ENCODE assay signal across 24 cellular contexts in genomic region chr7:101271021-101271420, GRCh38.
"Had no signal": no experiment of that assay in that cellular context is flagged by ENCODE, and none has a peak within 500 bp of the region (broad histone marks: within the 10 kb centered on the region; RNA-seq: fewer than 3 reads in every experiment).

No MANE protein-coding gene starts in this region.

- DNase-seq: activated B cell treated with CpG ODN at 0.5 μM for 24 hours; activated CD4-positive, alpha-beta T cell treated with anti-CD3 and anti-CD28 coated beads, Interleukin-2, amount 50 U/mL, for 1 hour; activated CD8-positive, alpha-beta memory T cell treated with anti-CD3 and anti-CD28 coated beads, Interleukin-2, amount 10 ng/mL, durations not matched to agents 7 days and 5 days; activated CD8-positive, alpha-beta T cell treated with anti-CD3 and anti-CD28 coated beads, Interleukin-2, amount 10 ng/mL, durations not matched to agents 7 days and 5 days; activated T-cell treated with anti-CD3 and anti-CD28 coated beads, Interleukin-2, amount 50 U/mL, for 48 hours; body of pancreas; cerebellar nuclear complex; cortex of kidney; endodermal cell; foreskin fibroblast; left ventricle myocardium inferior; mucosa of descending colon; retina; stimulated activated CD4-positive, alpha-beta T cell treated with anti-CD3 and anti-CD28 coated beads, Interleukin-12 subunit alpha, Interleukin-12 subunit beta, amount 100 ng/mL, for 4 hours; stimulated activated CD4-positive, alpha-beta T cell treated with anti-CD3 and anti-CD28 coated beads, Interleukin-4, amount 100 ng/mL, for 1 hour; T-helper 1 cell; tibial artery had no signal

- H3K27ac Mint-ChIP-seq: activated B cell treated with CpG ODN at 0.5 μM for 24 hours; activated CD8-positive, alpha-beta memory T cell treated with anti-CD3 and anti-CD28 coated beads, Interleukin-2, amount 10 ng/mL, durations not matched to agents 7 days and 5 days; activated CD8-positive, alpha-beta T cell treated with anti-CD3 and anti-CD28 coated beads, Interleukin-2, amount 10 ng/mL, durations not matched to agents 7 days and 5 days; activated naive CD4-positive, alpha-beta T cell treated with anti-CD3 and anti-CD28 coated beads, Interleukin-2, amount 50 U/mL, for 72 hours; activated T-helper 2 cell treated with anti-CD3 and anti-CD28 coated beads, Interferon-gamma antibody, Interleukin-2, Interleukin-4, amounts not matched to agents 10 μg/mL and 5 μg/mL and 100 μg/mL, durations not matched to agents 14 hours and 24 hours and 36 hours; endodermal cell; natural killer cell treated with Interleukin-12 subunit alpha and Interleukin-12 subunit beta and Interleukin-15 and Interleukin-18, amount 100 ng/mL, for 72 hours; progenitor cell of endocrine pancreas; stimulated activated naive CD8-positive, alpha-beta T cell treated with anti-CD3 and anti-CD28 coated beads, Interleukin-15, Interleukin-2, amounts not matched to agents 100 ng/mL and 50 ng/mL, for 24 hours; T-helper 2 cell treated with Interferon-gamma antibody and Interleukin-4, amounts not matched to agents 5 μg/mL and 100 μg/mL, for 36 hours had no signal

- H3K9me3 Mint-ChIP-seq: activated B cell treated with CpG ODN at 0.5 μM for 24 hours; activated naive CD4-positive, alpha-beta T cell treated with anti-CD3 and anti-CD28 coated beads, Interleukin-2, amount 50 U/mL, for 72 hours; activated T-helper 2 cell treated with anti-CD3 and anti-CD28 coated beads, Interferon-gamma antibody, Interleukin-2, Interleukin-4, amounts not matched to agents 10 μg/mL and 5 μg/mL and 100 μg/mL, durations not matched to agents 14 hours and 24 hours and 36 hours; natural killer cell treated with Interleukin-12 subunit alpha and Interleukin-12 subunit beta and Interleukin-15 and Interleukin-18, amount 100 ng/mL, for 72 hours; stimulated activated naive CD8-positive, alpha-beta T cell treated with anti-CD3 and anti-CD28 coated beads, Interleukin-15, Interleukin-2, amounts not matched to agents 100 ng/mL and 50 ng/mL, for 24 hours; T-helper 2 cell treated with Interferon-gamma antibody and Interleukin-4, amounts not matched to agents 5 μg/mL and 100 μg/mL, for 36 hours had no signal

- H3K27ac ChIP-seq: body of pancreas, left ventricle myocardium inferior, skin epidermis, tibial artery had no signal

- H3K36me3 Mint-ChIP-seq: activated CD8-positive, alpha-beta memory T cell treated with anti-CD3 and anti-CD28 coated beads, Interleukin-2, amount 10 ng/mL, durations not matched to agents 7 days and 5 days; activated naive CD4-positive, alpha-beta T cell treated with anti-CD3 and anti-CD28 coated beads, Interleukin-2, amount 50 U/mL, for 72 hours; natural killer cell treated with Interleukin-12 subunit alpha and Interleukin-12 subunit beta and Interleukin-15 and Interleukin-18, amount 100 ng/mL, for 72 hours had no signal

- H3K4me3 Mint-ChIP-seq: activated B cell treated with CpG ODN at 0.5 μM for 24 hours; activated CD8-positive, alpha-beta memory T cell treated with anti-CD3 and anti-CD28 coated beads, Interleukin-2, amount 10 ng/mL, durations not matched to agents 7 days and 5 days; activated CD8-positive, alpha-beta T cell treated with anti-CD3 and anti-CD28 coated beads, Interleukin-2, amount 10 ng/mL, durations not matched to agents 7 days and 5 days; endodermal cell; natural killer cell treated with Interleukin-12 subunit alpha and Interleukin-12 subunit beta and Interleukin-15 and Interleukin-18, amount 100 ng/mL, for 72 hours; stimulated activated naive CD8-positive, alpha-beta T cell treated with anti-CD3 and anti-CD28 coated beads, Interleukin-15, Interleukin-2, amounts not matched to agents 100 ng/mL and 50 ng/mL, for 24 hours; T-helper 2 cell treated with Interferon-gamma antibody and Interleukin-4, amounts not matched to agents 5 μg/mL and 100 μg/mL, for 36 hours had no signal

- H3K4me1 Mint-ChIP-seq: activated B cell treated with CpG ODN at 0.5 μM for 24 hours; activated CD8-positive, alpha-beta memory T cell treated with anti-CD3 and anti-CD28 coated beads, Interleukin-2, amount 10 ng/mL, durations not matched to agents 7 days and 5 days; endodermal cell had no signal
